In the genomic region with DNA sequence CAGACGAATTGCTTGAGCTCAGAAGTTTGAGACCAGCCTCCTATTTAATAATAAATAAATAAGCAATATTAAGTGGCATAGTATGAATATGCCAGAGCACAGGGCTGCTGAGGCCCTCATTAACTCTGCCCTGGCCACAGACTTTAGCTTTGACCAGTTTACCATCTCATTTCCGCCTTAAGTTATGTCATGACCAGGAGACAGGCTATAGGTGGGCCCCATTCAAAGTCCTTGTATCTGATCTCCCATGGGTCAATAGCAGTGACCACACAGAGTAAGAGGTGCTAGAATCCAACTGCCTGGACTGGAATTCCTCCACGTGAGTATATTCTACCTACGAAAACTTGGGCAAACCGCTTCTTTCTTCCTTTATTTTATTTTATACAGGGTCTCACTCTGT, we compare ENCODE assay signal across 1 cellular context.
TF ChIP-seq lines count a peak whose summit lies in the region.

No MANE protein-coding gene starts in this region.

TF ChIP-seq in HepG2, 621 proteins besides CTCF, POLR2A, EP300 and RAD21 (continued from another document):
- TF ChIP-seq, protein P1, sequence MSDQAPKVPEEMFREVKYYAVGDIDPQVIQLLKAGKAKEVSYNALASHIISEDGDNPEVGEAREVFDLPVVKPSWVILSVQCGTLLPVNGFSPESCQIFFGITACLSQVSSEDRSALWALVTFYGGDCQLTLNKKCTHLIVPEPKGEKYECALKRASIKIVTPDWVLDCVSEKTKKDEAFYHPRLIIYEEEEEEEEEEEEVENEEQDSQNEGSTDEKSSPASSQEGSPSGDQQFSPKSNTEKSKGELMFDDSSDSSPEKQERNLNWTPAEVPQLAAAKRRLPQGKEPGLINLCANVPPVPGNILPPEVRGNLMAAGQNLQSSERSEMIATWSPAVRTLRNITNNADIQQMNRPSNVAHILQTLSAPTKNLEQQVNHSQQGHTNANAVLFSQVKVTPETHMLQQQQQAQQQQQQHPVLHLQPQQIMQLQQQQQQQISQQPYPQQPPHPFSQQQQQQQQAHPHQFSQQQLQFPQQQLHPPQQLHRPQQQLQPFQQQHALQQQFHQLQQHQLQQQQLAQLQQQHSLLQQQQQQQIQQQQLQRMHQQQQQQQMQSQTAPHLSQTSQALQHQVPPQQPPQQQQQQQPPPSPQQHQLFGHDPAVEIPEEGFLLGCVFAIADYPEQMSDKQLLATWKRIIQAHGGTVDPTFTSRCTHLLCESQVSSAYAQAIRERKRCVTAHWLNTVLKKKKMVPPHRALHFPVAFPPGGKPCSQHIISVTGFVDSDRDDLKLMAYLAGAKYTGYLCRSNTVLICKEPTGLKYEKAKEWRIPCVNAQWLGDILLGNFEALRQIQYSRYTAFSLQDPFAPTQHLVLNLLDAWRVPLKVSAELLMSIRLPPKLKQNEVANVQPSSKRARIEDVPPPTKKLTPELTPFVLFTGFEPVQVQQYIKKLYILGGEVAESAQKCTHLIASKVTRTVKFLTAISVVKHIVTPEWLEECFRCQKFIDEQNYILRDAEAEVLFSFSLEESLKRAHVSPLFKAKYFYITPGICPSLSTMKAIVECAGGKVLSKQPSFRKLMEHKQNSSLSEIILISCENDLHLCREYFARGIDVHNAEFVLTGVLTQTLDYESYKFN (CRISPR knock-in tag; conservative IDR thresholded peaks at IDR 0.05) = peak; percentile 61
- no peak for TF ChIP-seq RFX1 (IDR thresholded peaks at IDR 0.05)
- TF ChIP-seq ZBTB7B (CRISPR knock-in tag; IDR thresholded peaks at IDR 0.05) = 0 out of 2 replicates have a peak, but pooled peaks have one; percentile 33
- TF ChIP-seq XBP1 (CRISPR knock-in tag; IDR thresholded peaks at IDR 0.05) = no peak
- no peak for TF ChIP-seq ZFX (CRISPR knock-in tag; IDR thresholded peaks at IDR 0.05; ENCODE audit: low read depth)
- TF ChIP-seq, protein P2, sequence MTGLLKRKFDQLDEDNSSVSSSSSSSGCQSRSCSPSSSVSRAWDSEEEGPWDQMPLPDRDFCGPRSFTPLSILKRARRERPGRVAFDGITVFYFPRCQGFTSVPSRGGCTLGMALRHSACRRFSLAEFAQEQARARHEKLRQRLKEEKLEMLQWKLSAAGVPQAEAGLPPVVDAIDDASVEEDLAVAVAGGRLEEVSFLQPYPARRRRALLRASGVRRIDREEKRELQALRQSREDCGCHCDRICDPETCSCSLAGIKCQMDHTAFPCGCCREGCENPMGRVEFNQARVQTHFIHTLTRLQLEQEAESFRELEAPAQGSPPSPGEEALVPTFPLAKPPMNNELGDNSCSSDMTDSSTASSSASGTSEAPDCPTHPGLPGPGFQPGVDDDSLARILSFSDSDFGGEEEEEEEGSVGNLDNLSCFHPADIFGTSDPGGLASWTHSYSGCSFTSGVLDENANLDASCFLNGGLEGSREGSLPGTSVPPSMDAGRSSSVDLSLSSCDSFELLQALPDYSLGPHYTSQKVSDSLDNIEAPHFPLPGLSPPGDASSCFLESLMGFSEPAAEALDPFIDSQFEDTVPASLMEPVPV (CRISPR knock-in tag; IDR thresholded peaks at IDR 0.05) = no peak
- TF ChIP-seq ZNF382 (CRISPR knock-in tag; IDR thresholded peaks at IDR 0.05; ENCODE audit: borderline replicate concordance) = no peak
- TF ChIP-seq, protein P3, sequence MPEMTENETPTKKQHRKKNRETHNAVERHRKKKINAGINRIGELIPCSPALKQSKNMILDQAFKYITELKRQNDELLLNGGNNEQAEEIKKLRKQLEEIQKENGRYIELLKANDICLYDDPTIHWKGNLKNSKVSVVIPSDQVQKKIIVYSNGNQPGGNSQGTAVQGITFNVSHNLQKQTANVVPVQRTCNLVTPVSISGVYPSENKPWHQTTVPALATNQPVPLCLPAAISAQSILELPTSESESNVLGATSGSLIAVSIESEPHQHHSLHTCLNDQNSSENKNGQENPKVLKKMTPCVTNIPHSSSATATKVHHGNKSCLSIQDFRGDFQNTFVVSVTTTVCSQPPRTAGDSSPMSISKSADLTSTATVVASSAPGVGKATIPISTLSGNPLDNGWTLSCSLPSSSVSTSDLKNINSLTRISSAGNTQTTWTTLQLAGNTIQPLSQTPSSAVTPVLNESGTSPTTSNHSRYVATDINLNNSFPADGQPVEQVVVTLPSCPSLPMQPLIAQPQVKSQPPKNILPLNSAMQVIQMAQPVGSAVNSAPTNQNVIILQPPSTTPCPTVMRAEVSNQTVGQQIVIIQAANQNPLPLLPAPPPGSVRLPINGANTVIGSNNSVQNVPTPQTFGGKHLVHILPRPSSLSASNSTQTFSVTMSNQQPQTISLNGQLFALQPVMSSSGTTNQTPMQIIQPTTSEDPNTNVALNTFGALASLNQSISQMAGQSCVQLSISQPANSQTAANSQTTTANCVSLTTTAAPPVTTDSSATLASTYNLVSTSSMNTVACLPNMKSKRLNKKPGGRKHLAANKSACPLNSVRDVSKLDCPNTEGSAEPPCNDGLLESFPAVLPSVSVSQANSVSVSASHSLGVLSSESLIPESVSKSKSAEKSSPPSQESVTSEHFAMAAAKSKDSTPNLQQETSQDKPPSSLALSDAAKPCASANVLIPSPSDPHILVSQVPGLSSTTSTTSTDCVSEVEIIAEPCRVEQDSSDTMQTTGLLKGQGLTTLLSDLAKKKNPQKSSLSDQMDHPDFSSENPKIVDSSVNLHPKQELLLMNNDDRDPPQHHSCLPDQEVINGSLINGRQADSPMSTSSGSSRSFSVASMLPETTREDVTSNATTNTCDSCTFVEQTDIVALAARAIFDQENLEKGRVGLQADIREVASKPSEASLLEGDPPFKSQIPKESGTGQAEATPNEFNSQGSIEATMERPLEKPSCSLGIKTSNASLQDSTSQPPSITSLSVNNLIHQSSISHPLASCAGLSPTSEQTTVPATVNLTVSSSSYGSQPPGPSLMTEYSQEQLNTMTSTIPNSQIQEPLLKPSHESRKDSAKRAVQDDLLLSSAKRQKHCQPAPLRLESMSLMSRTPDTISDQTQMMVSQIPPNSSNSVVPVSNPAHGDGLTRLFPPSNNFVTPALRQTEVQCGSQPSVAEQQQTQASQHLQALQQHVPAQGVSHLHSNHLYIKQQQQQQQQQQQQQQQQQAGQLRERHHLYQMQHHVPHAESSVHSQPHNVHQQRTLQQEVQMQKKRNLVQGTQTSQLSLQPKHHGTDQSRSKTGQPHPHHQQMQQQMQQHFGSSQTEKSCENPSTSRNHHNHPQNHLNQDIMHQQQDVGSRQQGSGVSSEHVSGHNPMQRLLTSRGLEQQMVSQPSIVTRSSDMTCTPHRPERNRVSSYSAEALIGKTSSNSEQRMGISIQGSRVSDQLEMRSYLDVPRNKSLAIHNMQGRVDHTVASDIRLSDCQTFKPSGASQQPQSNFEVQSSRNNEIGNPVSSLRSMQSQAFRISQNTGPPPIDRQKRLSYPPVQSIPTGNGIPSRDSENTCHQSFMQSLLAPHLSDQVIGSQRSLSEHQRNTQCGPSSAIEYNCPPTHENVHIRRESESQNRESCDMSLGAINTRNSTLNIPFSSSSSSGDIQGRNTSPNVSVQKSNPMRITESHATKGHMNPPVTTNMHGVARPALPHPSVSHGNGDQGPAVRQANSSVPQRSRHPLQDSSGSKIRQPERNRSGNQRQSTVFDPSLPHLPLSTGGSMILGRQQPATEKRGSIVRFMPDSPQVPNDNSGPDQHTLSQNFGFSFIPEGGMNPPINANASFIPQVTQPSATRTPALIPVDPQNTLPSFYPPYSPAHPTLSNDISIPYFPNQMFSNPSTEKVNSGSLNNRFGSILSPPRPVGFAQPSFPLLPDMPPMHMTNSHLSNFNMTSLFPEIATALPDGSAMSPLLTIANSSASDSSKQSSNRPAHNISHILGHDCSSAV (CRISPR knock-in tag; IDR thresholded peaks at IDR 0.05; ENCODE audit: borderline replicate concordance) = no peak
- TF ChIP-seq ZNF432 (CRISPR knock-in tag; IDR thresholded peaks at IDR 0.05; ENCODE audit: borderline replicate concordance) = no peak
- TF ChIP-seq ZSCAN9 (CRISPR knock-in tag; IDR thresholded peaks at IDR 0.05; ENCODE audit: borderline replicate concordance) = no peak
- no peak for TF ChIP-seq U2AF1 (optimal IDR thresholded peaks at IDR 0.05; ENCODE audit: low read depth, low read length)
- TF ChIP-seq HNF4G (IDR thresholded peaks at IDR 0.05; ENCODE audit: borderline replicate concordance, low read depth, low read length) = peak; percentile 30; the same call in 1 of the 2 replicates
- no peak for TF ChIP-seq HNF4G (CRISPR knock-in tag; IDR thresholded peaks at IDR 0.05; ENCODE audit: borderline replicate concordance, low read depth)
- no peak for TF ChIP-seq TGIF2 (CRISPR knock-in tag; IDR thresholded peaks at IDR 0.05)
- TF ChIP-seq, protein P4, sequence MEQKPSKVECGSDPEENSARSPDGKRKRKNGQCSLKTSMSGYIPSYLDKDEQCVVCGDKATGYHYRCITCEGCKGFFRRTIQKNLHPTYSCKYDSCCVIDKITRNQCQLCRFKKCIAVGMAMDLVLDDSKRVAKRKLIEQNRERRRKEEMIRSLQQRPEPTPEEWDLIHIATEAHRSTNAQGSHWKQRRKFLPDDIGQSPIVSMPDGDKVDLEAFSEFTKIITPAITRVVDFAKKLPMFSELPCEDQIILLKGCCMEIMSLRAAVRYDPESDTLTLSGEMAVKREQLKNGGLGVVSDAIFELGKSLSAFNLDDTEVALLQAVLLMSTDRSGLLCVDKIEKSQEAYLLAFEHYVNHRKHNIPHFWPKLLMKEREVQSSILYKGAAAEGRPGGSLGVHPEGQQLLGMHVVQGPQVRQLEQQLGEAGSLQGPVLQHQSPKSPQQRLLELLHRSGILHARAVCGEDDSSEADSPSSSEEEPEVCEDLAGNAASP (CRISPR knock-in tag; IDR thresholded peaks at IDR 0.05; ENCODE audit: borderline replicate concordance) = no peak
- no peak for TF ChIP-seq ZNF781 (CRISPR knock-in tag; IDR thresholded peaks at IDR 0.05; ENCODE audit: borderline replicate concordance, not compliant biosample characterization)
- TF ChIP-seq KLF16 (CRISPR knock-in tag; IDR thresholded peaks at IDR 0.05) = no peak
- no peak for TF ChIP-seq PCBP2 (optimal IDR thresholded peaks at IDR 0.05; ENCODE audit: low read depth, low read length, poor library complexity, severe bottlenecking)
- TF ChIP-seq SNAPC2 (CRISPR knock-in tag; IDR thresholded peaks at IDR 0.05) = no peak
- no peak for TF ChIP-seq CREB1 (IDR thresholded peaks at IDR 0.05)
- TF ChIP-seq CREB1 (CRISPR knock-in tag; IDR thresholded peaks at IDR 0.05) = peak; percentile 23; the same call in 1 of the 2 replicates
- no peak for TF ChIP-seq ZNF878 (CRISPR knock-in tag; IDR thresholded peaks at IDR 0.05)
- TF ChIP-seq ELF3 (CRISPR knock-in tag; IDR thresholded peaks at IDR 0.05) = peak; percentile 70
- TF ChIP-seq, protein P5, sequence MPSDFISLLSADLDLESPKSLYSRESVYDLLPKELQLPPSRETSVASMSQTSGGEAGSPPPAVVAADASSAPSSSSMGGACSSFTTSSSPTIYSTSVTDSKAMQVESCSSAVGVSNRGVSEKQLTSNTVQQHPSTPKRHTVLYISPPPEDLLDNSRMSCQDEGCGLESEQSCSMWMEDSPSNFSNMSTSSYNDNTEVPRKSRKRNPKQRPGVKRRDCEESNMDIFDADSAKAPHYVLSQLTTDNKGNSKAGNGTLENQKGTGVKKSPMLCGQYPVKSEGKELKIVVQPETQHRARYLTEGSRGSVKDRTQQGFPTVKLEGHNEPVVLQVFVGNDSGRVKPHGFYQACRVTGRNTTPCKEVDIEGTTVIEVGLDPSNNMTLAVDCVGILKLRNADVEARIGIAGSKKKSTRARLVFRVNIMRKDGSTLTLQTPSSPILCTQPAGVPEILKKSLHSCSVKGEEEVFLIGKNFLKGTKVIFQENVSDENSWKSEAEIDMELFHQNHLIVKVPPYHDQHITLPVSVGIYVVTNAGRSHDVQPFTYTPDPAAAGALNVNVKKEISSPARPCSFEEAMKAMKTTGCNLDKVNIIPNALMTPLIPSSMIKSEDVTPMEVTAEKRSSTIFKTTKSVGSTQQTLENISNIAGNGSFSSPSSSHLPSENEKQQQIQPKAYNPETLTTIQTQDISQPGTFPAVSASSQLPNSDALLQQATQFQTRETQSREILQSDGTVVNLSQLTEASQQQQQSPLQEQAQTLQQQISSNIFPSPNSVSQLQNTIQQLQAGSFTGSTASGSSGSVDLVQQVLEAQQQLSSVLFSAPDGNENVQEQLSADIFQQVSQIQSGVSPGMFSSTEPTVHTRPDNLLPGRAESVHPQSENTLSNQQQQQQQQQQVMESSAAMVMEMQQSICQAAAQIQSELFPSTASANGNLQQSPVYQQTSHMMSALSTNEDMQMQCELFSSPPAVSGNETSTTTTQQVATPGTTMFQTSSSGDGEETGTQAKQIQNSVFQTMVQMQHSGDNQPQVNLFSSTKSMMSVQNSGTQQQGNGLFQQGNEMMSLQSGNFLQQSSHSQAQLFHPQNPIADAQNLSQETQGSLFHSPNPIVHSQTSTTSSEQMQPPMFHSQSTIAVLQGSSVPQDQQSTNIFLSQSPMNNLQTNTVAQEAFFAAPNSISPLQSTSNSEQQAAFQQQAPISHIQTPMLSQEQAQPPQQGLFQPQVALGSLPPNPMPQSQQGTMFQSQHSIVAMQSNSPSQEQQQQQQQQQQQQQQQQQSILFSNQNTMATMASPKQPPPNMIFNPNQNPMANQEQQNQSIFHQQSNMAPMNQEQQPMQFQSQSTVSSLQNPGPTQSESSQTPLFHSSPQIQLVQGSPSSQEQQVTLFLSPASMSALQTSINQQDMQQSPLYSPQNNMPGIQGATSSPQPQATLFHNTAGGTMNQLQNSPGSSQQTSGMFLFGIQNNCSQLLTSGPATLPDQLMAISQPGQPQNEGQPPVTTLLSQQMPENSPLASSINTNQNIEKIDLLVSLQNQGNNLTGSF (CRISPR knock-in tag; IDR thresholded peaks at IDR 0.05) = no peak
- peak; percentile 26; the same call in 1 of the 2 replicates for TF ChIP-seq MED1 (CRISPR knock-in tag; IDR thresholded peaks at IDR 0.05)
- TF ChIP-seq TCF7L2 (IDR thresholded peaks at IDR 0.05; ENCODE audit: low read depth, low read length) = no peak
- TF ChIP-seq HNF4A (CRISPR knock-in tag; IDR thresholded peaks at IDR 0.05) = peak; percentile 28; the same call in 1 of the 2 replicates
- peak; percentile 30; the same call in 1 of the 2 replicates for TF ChIP-seq IRF2 (CRISPR knock-in tag; IDR thresholded peaks at IDR 0.05)
- peak; percentile 31; the same call in 1 of the 2 replicates for TF ChIP-seq KDM6A (CRISPR knock-in tag; IDR thresholded peaks at IDR 0.05; ENCODE audit: low read depth)
- no peak for TF ChIP-seq ZNF510 (CRISPR knock-in tag; IDR thresholded peaks at IDR 0.05; ENCODE audit: low read depth)
- no peak for TF ChIP-seq ZNF33B (CRISPR knock-in tag; IDR thresholded peaks at IDR 0.05)
- TF ChIP-seq ZNF296 (CRISPR knock-in tag; conservative IDR thresholded peaks at IDR 0.05) = no peak
- no peak for TF ChIP-seq SIX4 (CRISPR knock-in tag; IDR thresholded peaks at IDR 0.05)
- TF ChIP-seq RFXAP (CRISPR knock-in tag; IDR thresholded peaks at IDR 0.05; ENCODE audit: borderline replicate concordance) = no peak
- TF ChIP-seq FOXO1 (CRISPR knock-in tag; IDR thresholded peaks at IDR 0.05) = no peak
- TF ChIP-seq ZNF556 (CRISPR knock-in tag; IDR thresholded peaks at IDR 0.05; ENCODE audit: borderline replicate concordance) = no peak
TF ChIP-seq in HepG2: peak in this region for 16.
